8 cellular contexts compared by ENCODE assay signal in the genomic region with DNA sequence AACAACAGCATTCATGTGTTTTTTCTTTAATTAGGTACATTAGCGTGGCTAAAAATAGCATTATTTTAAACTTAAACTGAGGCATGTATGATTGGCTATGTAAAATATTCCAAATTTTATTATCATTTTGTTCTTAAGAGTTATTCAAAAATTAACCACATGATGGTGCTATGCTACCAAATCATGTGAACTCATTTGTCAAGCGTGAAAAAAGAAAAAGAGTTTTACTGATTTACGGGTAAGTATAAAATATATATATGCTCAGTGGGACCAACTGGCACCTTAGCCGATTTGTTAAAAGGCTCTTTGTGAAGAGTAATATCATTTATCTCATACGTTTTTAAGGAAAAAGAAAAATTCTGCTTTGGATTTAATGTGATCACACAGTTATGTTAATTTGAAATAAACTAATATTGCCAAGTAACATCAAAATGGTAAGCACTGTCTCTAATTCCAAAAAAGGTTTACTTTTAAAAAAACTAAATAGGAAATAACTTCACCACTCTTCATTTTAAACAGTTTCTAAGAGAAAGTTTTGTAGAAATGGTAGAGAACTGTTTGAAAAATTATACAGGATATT.
DNase-seq lines count a peak whose midpoint lies in the region; ATAC-seq and TF ChIP-seq lines count a peak whose summit lies in the region.

No MANE protein-coding gene starts in this region.

- H3K27me3 Mint-ChIP-seq in stimulated activated memory B cell treated with anti-CD40 and anti-IgM and Interleukin-4, amounts not matched to agents 10 μg/mL and 1 μg/mL and 100 μg/mL, for 72 hours: no peaks in the 10 kb centered on the region

- POLR2A ChIA-PET in OCI-LY7 (lab: Charles Lee): interaction anchor here (0.6 to 0.7 kb wide), 2 partner anchors 19 to 323 kb away, joined by 3 read pairs; no protein-coding TSS in a partner anchor

- H3K4me1 ChIP-seq in OCI-LY7 (ENCODE audit: insufficient read depth, low read length, poor library complexity, severe bottlenecking): no peaks in the 10 kb centered on the region

- no peak overlapping the region for H3K27ac ChIP-seq in OCI-LY7 (ENCODE audit: low read depth, low read length, poor library complexity, severe bottlenecking)

- H3K4me3 Mint-ChIP-seq in stimulated activated memory B cell treated with anti-CD40 and anti-IgM and Interleukin-4, amounts not matched to agents 10 μg/mL and 1 μg/mL and 100 μg/mL, for 72 hours: no peak overlapping the region

- H3K4me3 ChIP-seq in OCI-LY7 (ENCODE audit: low read depth, low read length, poor library complexity, severe bottlenecking) (no peak overlapping the region), fibroblast of the aortic adventitia (ENCODE audit: low read depth, low read length) (no peak overlapping the region)

- DNase-seq in ACHN (peak; percentile 44), OCI-LY7 (ENCODE audit: low spot score) (peak; percentile 26), fibroblast of the aortic adventitia (ENCODE audit: low read depth) (peak; percentile 17), cerebellar nuclear complex (lab: John Stamatoyannopoulos, UW) (no peak), GM19238 (ENCODE audit: insufficient read length, low spot score) (no peak)

- TF ChIP-seq CTCF in OCI-LY7 (conservative IDR thresholded peaks at IDR 0.05; ENCODE audit: low read length) (peak; percentile 76), fibroblast of the aortic adventitia (IDR thresholded peaks at IDR 0.05; ENCODE audit: insufficient read depth, low read length) (peak; percentile 41)

- no peaks in the 10 kb centered on the region for H3K9me2 ChIP-seq in OCI-LY7 (ENCODE audit: insufficient read depth, low read length)

- no peaks in the 10 kb centered on the region for H4K20me1 ChIP-seq in OCI-LY7 (ENCODE audit: insufficient read depth, low read length)

- H3K36me3 Mint-ChIP-seq in stimulated activated memory B cell treated with anti-CD40 and anti-IgM and Interleukin-4, amounts not matched to agents 10 μg/mL and 1 μg/mL and 100 μg/mL, for 72 hours: no peaks in the 10 kb centered on the region

- no peaks in the 10 kb centered on the region for H3K79me2 ChIP-seq in OCI-LY7 (ENCODE audit: insufficient read depth, low read depth, low read length)

- intact Hi-C loops in OCI-LY7 (cut with micrococcal nuclease; ENCODE audit: unreplicated experiment): no loop called here

- peaks cover 12% of the 10 kb centered on the region for H3K4me1 Mint-ChIP-seq in stimulated activated memory B cell treated with anti-CD40 and anti-IgM and Interleukin-4, amounts not matched to agents 10 μg/mL and 1 μg/mL and 100 μg/mL, for 72 hours

- peak; percentile 42 for ATAC-seq in GM18861 (IDR thresholded peaks at IDR 0.05; ENCODE audit: unreplicated experiment)
- ATAC-seq in HG03139 (IDR thresholded peaks at IDR 0.05; ENCODE audit: unreplicated experiment): no peak
- no peak for ATAC-seq in stimulated activated memory B cell treated with anti-CD40 and anti-IgM and Interleukin-4, amounts not matched to agents 10 μg/mL and 1 μg/mL and 100 μg/mL, for 72 hours

- no peaks in the 10 kb centered on the region for H3K9me3 Mint-ChIP-seq in stimulated activated memory B cell treated with anti-CD40 and anti-IgM and Interleukin-4, amounts not matched to agents 10 μg/mL and 1 μg/mL and 100 μg/mL, for 72 hours

- no peak overlapping the region for H2AFZ ChIP-seq in OCI-LY7 (ENCODE audit: low read length)

- H3K27ac Mint-ChIP-seq in stimulated activated memory B cell treated with anti-CD40 and anti-IgM and Interleukin-4, amounts not matched to agents 10 μg/mL and 1 μg/mL and 100 μg/mL, for 72 hours: no peak overlapping the region

- CTCF ChIA-PET in OCI-LY7 (lab: Charles Lee; ENCODE audit: unreplicated experiment): no interaction called here

- H3K36me3 ChIP-seq in OCI-LY7 (ENCODE audit: insufficient read depth, low read length): no peaks in the 10 kb centered on the region

- H3K9me3 ChIP-seq in OCI-LY7 (ENCODE audit: low read length): no peaks in the 10 kb centered on the region

- in situ Hi-C loops in ACHN (cut with HindIII; ENCODE audit: low pct_ligation_motif_present, low pct_unique_long_range_greater_than_20kb, low sequenced_read_pairs): no loop called here

- H3K4me2 ChIP-seq in OCI-LY7 (ENCODE audit: low read length): no peak overlapping the region

- no TSS peak for BruUV-seq in OCI-LY7 (replicated peaks; lab: Mats Ljungman, UMichigan)

Comparison
In these comparisons a context has a peak if more than half of its experiments do, and no peak if none do; other contexts are left out.
1. DNase-seq: peak in ACHN (single experiment), OCI-LY7 (single experiment) and fibroblast of the aortic adventitia (single experiment); none in cerebellar nuclear complex (0 of 2) and GM19238 (single experiment).